39 cellular contexts compared by ENCODE assay signal in genomic region chr10:73401636-73402035, GRCh38. TPM values are rescaled to one million over a fixed set of nuclear protein-coding genes. Genes with fewer than 3 reads are reported as not detected.
"Had no signal": no experiment of that assay in that cellular context is flagged by ENCODE, and none has a peak within 500 bp of the region (broad histone marks: within the 10 kb centered on the region; RNA-seq: fewer than 3 reads in every experiment).

No MANE protein-coding gene starts in this region.

- H3K9me3 ChIP-seq: adrenal gland, ascending aorta, body of pancreas, breast epithelium had no signal

- H3K9me3 Mint-ChIP-seq: activated naive CD4-positive, alpha-beta T cell treated with anti-CD3 and anti-CD28 coated beads for 36 hours; activated naive CD4-positive, alpha-beta T cell treated with anti-CD3 and anti-CD28 coated beads, Interleukin-2, amount 10 ng/mL, durations not matched to agents 7 days and 5 days; activated naive CD4-positive, alpha-beta T cell treated with anti-CD3 and anti-CD28 coated beads, Interleukin-2, amount 50 U/mL, for 24 hours; activated naive CD4-positive, alpha-beta T cell treated with anti-CD3 and anti-CD28 coated beads, Interleukin-2, amount 50 U/mL, for 72 hours; activated naive CD8-positive, alpha-beta T cell treated with anti-CD3 and anti-CD28 coated beads for 36 hours; activated naive CD8-positive, alpha-beta T cell treated with anti-CD3 and anti-CD28 coated beads, Interleukin-2, amount 10 ng/mL, durations not matched to agents 7 days and 5 days; activated naive CD8-positive, alpha-beta T cell treated with anti-CD3 and anti-CD28 coated beads, Interleukin-2, amount 50 U/mL, for 24 hours; activated T-cell treated with anti-CD3 and anti-CD28 coated beads, Interleukin-2, amount 50 U/mL, for 24 hours; activated T-cell treated with anti-CD3 and anti-CD28 coated beads, Interleukin-2, amount 50 U/mL, for 4 hours; activated T-cell treated with anti-CD3 and anti-CD28 coated beads, Interleukin-2, amount 50 U/mL, for 72 hours; activated T-helper 1 cell treated with anti-CD3 and anti-CD28 coated beads, Interleukin-12 subunit alpha, Interleukin-12 subunit beta, Interleukin-2, Interleukin-4 antibody, amounts not matched to agents 30 ng/mL and 10 ng/mL and 1 ng/mL, durations not matched to agents 14 hours and 24 hours and 36 hours; activated T-helper 17 cell treated with anti-CD3 and anti-CD28 coated beads, Interleukin-2, amount 50 U/mL, for 72 hours; activated T-helper 2 cell treated with anti-CD3 and anti-CD28 coated beads, Interferon-gamma antibody, Interleukin-2, Interleukin-4, amounts not matched to agents 10 μg/mL and 5 μg/mL and 100 μg/mL, durations not matched to agents 14 hours and 24 hours and 36 hours; central memory CD8-positive, alpha-beta T cell had no signal

- H3K36me3 Mint-ChIP-seq: activated naive CD4-positive, alpha-beta T cell treated with anti-CD3 and anti-CD28 coated beads, Interleukin-2, amount 50 U/mL, for 72 hours had no signal

- H3K4me1 Mint-ChIP-seq: activated naive CD4-positive, alpha-beta T cell treated with anti-CD3 and anti-CD28 coated beads, Interleukin-2, amount 10 ng/mL, durations not matched to agents 7 days and 5 days; activated naive CD8-positive, alpha-beta T cell treated with anti-CD3 and anti-CD28 coated beads, Interleukin-2, amount 10 ng/mL, durations not matched to agents 7 days and 5 days; brain had no signal

- H3K4me3 Mint-ChIP-seq: activated naive CD4-positive, alpha-beta T cell treated with anti-CD3 and anti-CD28 coated beads for 36 hours; activated naive CD4-positive, alpha-beta T cell treated with anti-CD3 and anti-CD28 coated beads, Interleukin-2, amount 10 ng/mL, durations not matched to agents 7 days and 5 days; activated naive CD8-positive, alpha-beta T cell; activated naive CD8-positive, alpha-beta T cell treated with anti-CD3 and anti-CD28 coated beads for 36 hours; activated naive CD8-positive, alpha-beta T cell treated with anti-CD3 and anti-CD28 coated beads, Interleukin-2, amount 10 ng/mL, durations not matched to agents 7 days and 5 days; activated naive CD8-positive, alpha-beta T cell treated with anti-CD3 and anti-CD28 coated beads, Interleukin-2, amount 50 U/mL, for 24 hours; activated T-cell treated with anti-CD3 and anti-CD28 coated beads, Interleukin-2, amount 50 U/mL, for 24 hours; activated T-cell treated with anti-CD3 and anti-CD28 coated beads, Interleukin-2, amount 50 U/mL, for 4 hours; activated T-cell treated with anti-CD3 and anti-CD28 coated beads, Interleukin-2, amount 50 U/mL, for 72 hours; activated T-helper 1 cell treated with anti-CD3 and anti-CD28 coated beads, Interleukin-12 subunit alpha, Interleukin-12 subunit beta, Interleukin-2, Interleukin-4 antibody, amounts not matched to agents 30 ng/mL and 10 ng/mL and 1 ng/mL, durations not matched to agents 14 hours and 24 hours and 36 hours; activated T-helper 17 cell treated with anti-CD3 and anti-CD28 coated beads, Interleukin-2, amount 50 U/mL, for 72 hours; brain; central memory CD8-positive, alpha-beta T cell had no signal

- DNase-seq: activated effector memory CD4-positive, alpha-beta T cell treated with anti-CD3 and anti-CD28 coated beads, Interleukin-2, amount 50 U/mL, for 16 hours; activated effector memory CD4-positive, alpha-beta T cell treated with Interleukin-2 at 50 U/mL for 16 hours; activated gamma-delta T cell; activated gamma-delta T cell treated with Interleukin-2 at 50 U/mL for 16 hours; activated naive CD4-positive, alpha-beta T cell; activated naive CD4-positive, alpha-beta T cell treated with anti-CD3 and anti-CD28 coated beads for 36 hours; activated naive CD4-positive, alpha-beta T cell treated with anti-CD3 and anti-CD28 coated beads, Interleukin-2, amount 10 ng/mL, durations not matched to agents 7 days and 5 days; activated naive CD4-positive, alpha-beta T cell treated with Interleukin-2 at 50 U/mL for 16 hours; activated naive CD8-positive, alpha-beta T cell treated with anti-CD3 and anti-CD28 coated beads for 36 hours; activated naive CD8-positive, alpha-beta T cell treated with anti-CD3 and anti-CD28 coated beads, Interleukin-2, amount 10 ng/mL, durations not matched to agents 7 days and 5 days; activated naive CD8-positive, alpha-beta T cell treated with anti-CD3 and anti-CD28 coated beads, Interleukin-2, amount 50 U/mL, for 24 hours; activated T-cell treated with anti-CD3 and anti-CD28 coated beads, Interleukin-2, amount 50 U/mL, for 1 hour; activated T-cell treated with anti-CD3 and anti-CD28 coated beads, Interleukin-2, amount 50 U/mL, for 24 hours; activated T-cell treated with anti-CD3 and anti-CD28 coated beads, Interleukin-2, amount 50 U/mL, for 4 hours; activated T-cell treated with anti-CD3 and anti-CD28 coated beads, Interleukin-2, amount 50 U/mL, for 48 hours; activated T-cell treated with anti-CD3 and anti-CD28 coated beads, Interleukin-2, amount 50 U/mL, for 72 hours; adrenal gland; amniotic stem cell; amygdala; anterior cingulate cortex; aorta; body of pancreas; brain microvascular endothelial cell; caudate nucleus; central memory CD4-positive, alpha-beta T cell; cerebellar nuclear complex had no signal

- H3K27me3 Mint-ChIP-seq: activated naive CD4-positive, alpha-beta T cell treated with anti-CD3 and anti-CD28 coated beads, Interleukin-2, amount 10 ng/mL, durations not matched to agents 7 days and 5 days; activated naive CD4-positive, alpha-beta T cell treated with anti-CD3 and anti-CD28 coated beads, Interleukin-2, amount 50 U/mL, for 24 hours; activated naive CD8-positive, alpha-beta T cell; activated naive CD8-positive, alpha-beta T cell treated with anti-CD3 and anti-CD28 coated beads for 36 hours; activated naive CD8-positive, alpha-beta T cell treated with anti-CD3 and anti-CD28 coated beads, Interleukin-2, amount 10 ng/mL, durations not matched to agents 7 days and 5 days; activated naive CD8-positive, alpha-beta T cell treated with anti-CD3 and anti-CD28 coated beads, Interleukin-2, amount 50 U/mL, for 24 hours; activated T-cell treated with anti-CD3 and anti-CD28 coated beads, Interleukin-2, amount 50 U/mL, for 24 hours; activated T-helper 17 cell treated with anti-CD3 and anti-CD28 coated beads, Interleukin-2, amount 50 U/mL, for 72 hours; brain; central memory CD8-positive, alpha-beta T cell had no signal

- H3K27ac ChIP-seq: adrenal gland, ascending aorta, body of pancreas, brain microvascular endothelial cell, breast epithelium, cardiac muscle cell had no signal

- H3K4me3 ChIP-seq: adrenal gland, ascending aorta, body of pancreas, breast epithelium, cardiac muscle cell had no signal

- ATAC-seq: activated naive CD4-positive, alpha-beta T cell treated with anti-CD3 and anti-CD28 coated beads, Interleukin-2, amount 50 U/mL, for 72 hours; activated naive CD8-positive, alpha-beta T cell treated with anti-CD3 and anti-CD28 coated beads, Interleukin-2, amount 50 U/mL, for 24 hours; activated T-cell treated with anti-CD3 and anti-CD28 coated beads, Interleukin-2, amount 50 U/mL, for 4 hours; activated T-cell treated with anti-CD3 and anti-CD28 coated beads, Interleukin-2, amount 50 U/mL, for 72 hours; activated T-helper 17 cell treated with anti-CD3 and anti-CD28 coated beads, Interleukin-2, amount 50 U/mL, for 72 hours; body of pancreas had no signal

- H3K27me3 ChIP-seq: adrenal gland, ascending aorta, body of pancreas, brain microvascular endothelial cell, breast epithelium, cardiac muscle cell had no signal

- FAIRE-seq: astrocyte, bronchial epithelial cell had no signal

- H3K4me1 ChIP-seq: ascending aorta, body of pancreas, breast epithelium had no signal

- H3K27ac Mint-ChIP-seq: activated naive CD4-positive, alpha-beta T cell treated with anti-CD3 and anti-CD28 coated beads, Interleukin-2, amount 10 ng/mL, durations not matched to agents 7 days and 5 days; activated naive CD4-positive, alpha-beta T cell treated with anti-CD3 and anti-CD28 coated beads, Interleukin-2, amount 50 U/mL, for 24 hours; activated naive CD4-positive, alpha-beta T cell treated with anti-CD3 and anti-CD28 coated beads, Interleukin-2, amount 50 U/mL, for 72 hours; activated naive CD8-positive, alpha-beta T cell; activated naive CD8-positive, alpha-beta T cell treated with anti-CD3 and anti-CD28 coated beads for 36 hours; activated naive CD8-positive, alpha-beta T cell treated with anti-CD3 and anti-CD28 coated beads, Interleukin-2, amount 10 ng/mL, durations not matched to agents 7 days and 5 days; activated naive CD8-positive, alpha-beta T cell treated with anti-CD3 and anti-CD28 coated beads, Interleukin-2, amount 50 U/mL, for 24 hours; activated T-cell treated with anti-CD3 and anti-CD28 coated beads, Interleukin-2, amount 50 U/mL, for 24 hours; activated T-cell treated with anti-CD3 and anti-CD28 coated beads, Interleukin-2, amount 50 U/mL, for 72 hours; activated T-helper 1 cell treated with anti-CD3 and anti-CD28 coated beads, Interleukin-12 subunit alpha, Interleukin-12 subunit beta, Interleukin-2, Interleukin-4 antibody, amounts not matched to agents 30 ng/mL and 10 ng/mL and 1 ng/mL, durations not matched to agents 14 hours and 24 hours and 36 hours; activated T-helper 17 cell treated with anti-CD3 and anti-CD28 coated beads, Interleukin-2, amount 50 U/mL, for 72 hours; activated T-helper 2 cell treated with anti-CD3 and anti-CD28 coated beads, Interferon-gamma antibody, Interleukin-2, Interleukin-4, amounts not matched to agents 10 μg/mL and 5 μg/mL and 100 μg/mL, durations not matched to agents 14 hours and 24 hours and 36 hours; brain had no signal

- H3K36me3 ChIP-seq: breast epithelium had no signal

RNA-seq across cellular contexts. Expression of gene MSS51, which starts 31.7 kb away (rescaled TPM):
- total RNA-seq: ascending aorta had no signal

RNA-seq across cellular contexts. Expression of gene CFAP70, which starts 43.0 kb away (rescaled TPM):
- total RNA-seq: ascending aorta had no signal
